13 cellular contexts compared by ENCODE assay signal in the genomic region with DNA sequence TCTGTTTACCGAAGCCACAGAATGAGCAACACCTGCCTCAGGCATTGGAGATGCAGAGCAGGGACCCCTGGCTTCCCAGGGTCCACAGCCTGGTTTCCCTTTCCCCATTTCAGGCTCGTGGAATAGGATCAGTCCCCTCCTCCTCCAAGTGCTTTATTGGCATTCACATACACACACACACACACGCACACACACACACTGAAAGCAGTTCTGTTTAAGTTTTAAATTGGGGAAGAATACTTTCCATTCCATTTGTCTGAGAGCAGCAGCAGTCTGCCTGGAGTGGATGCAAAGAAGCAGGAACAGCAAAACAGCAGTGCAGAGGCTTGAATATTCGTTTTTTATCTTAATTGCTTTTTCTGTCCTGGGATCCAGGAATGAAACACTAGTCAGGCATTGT. TPM values are rescaled to one million over a fixed set of nuclear protein-coding genes. Genes with fewer than 3 reads are reported as not detected.
A peak's percentile ranks its signal among the peaks of the same experiment; 100 is the strongest.
DNase-seq lines count a peak whose midpoint lies in the region; FAIRE-seq and TF ChIP-seq lines count a peak whose summit lies in the region.
"Had no signal": no experiment of that assay in that cellular context is flagged by ENCODE, and none has a peak within 500 bp of the region (broad histone marks: within the 10 kb centered on the region; RNA-seq: fewer than 3 reads in every experiment).

No MANE protein-coding gene starts in this region.

- H3K9me3 Mint-ChIP-seq in activated T-cell treated with anti-CD3 and anti-CD28 coated beads, Interleukin-2, amount 50 U/mL, for 24 hours, result no peaks in the 10 kb centered on the region
- H3K9me3 Mint-ChIP-seq: activated T-helper 1 cell treated with anti-CD3 and anti-CD28 coated beads, Interleukin-12 subunit alpha, Interleukin-12 subunit beta, Interleukin-2, Interleukin-4 antibody, amounts not matched to agents 30 ng/mL and 10 ng/mL and 1 ng/mL, durations not matched to agents 14 hours and 24 hours and 36 hours had no signal

- H3K9me3 ChIP-seq in ascending aorta (no peaks in the 10 kb centered on the region), tibial nerve (no peaks in the 10 kb centered on the region), small intestine (ENCODE audit: control insufficient read depth, low read depth) (no peaks in the 10 kb centered on the region)

- H3K4me1 ChIP-seq in ascending aorta (peaks cover 9 to 31% of the 10 kb centered on the region in 2 donors), tibial nerve (peaks cover 0 to 63% (median 16%) of the 10 kb centered on the region in 4 donors), small intestine (ENCODE audit: control insufficient read depth in 2 of 2, insufficient read depth in 1 of 2, low read depth in 1 of 2, low read length in 1 of 2) (peaks cover 0 to 8% of the 10 kb centered on the region in 2 donors)

- H3K27ac ChIP-seq in ascending aorta (peak overlapping the region; percentile 53 to 64), tibial nerve (peak overlapping the region in 3 of 4 donors; percentile 42 to 54 (median 43)), small intestine (ENCODE audit: low read depth in 1 of 2, low read length in 1 of 2) (peak overlapping the region in 1 of 2 donors; percentile 6)

- no peaks in the 10 kb centered on the region for H3K27me3 Mint-ChIP-seq in activated T-cell treated with anti-CD3 and anti-CD28 coated beads, Interleukin-2, amount 50 U/mL, for 24 hours

- peak overlapping the region; percentile 85 for H3K27ac Mint-ChIP-seq in activated T-cell treated with anti-CD3 and anti-CD28 coated beads, Interleukin-2, amount 50 U/mL, for 24 hours
- H3K27ac Mint-ChIP-seq: activated T-helper 1 cell treated with anti-CD3 and anti-CD28 coated beads, Interleukin-12 subunit alpha, Interleukin-12 subunit beta, Interleukin-2, Interleukin-4 antibody, amounts not matched to agents 30 ng/mL and 10 ng/mL and 1 ng/mL, durations not matched to agents 14 hours and 24 hours and 36 hours had no signal

- intact Hi-C loops in ascending aorta (cut with DNase I), result no loop called here

- peaks cover 10 to 22% of the 10 kb centered on the region in 2 donors for H3K36me3 ChIP-seq in ascending aorta
- H3K36me3 ChIP-seq in tibial nerve, result peaks cover 0 to 76% (median 0%) of the 10 kb centered on the region in 3 donors
- H3K36me3 ChIP-seq in small intestine (ENCODE audit: control insufficient read depth in 2 of 2, insufficient read depth in 2 of 2, low read length in 2 of 2), result no peaks in the 10 kb centered on the region

- no peak for TF ChIP-seq POLR2A in tibial nerve (IDR thresholded peaks at IDR 0.05)

- no peak overlapping the region for H3K4me3 ChIP-seq in ascending aorta
- no peak overlapping the region for H3K4me3 ChIP-seq in tibial nerve
- no peak overlapping the region for H3K4me3 ChIP-seq in small intestine (ENCODE audit: low read depth in 1 of 2, low read length in 2 of 2)

- no peak for DNase-seq in activated T-cell treated with anti-CD3 and anti-CD28 coated beads, Interleukin-2, amount 50 U/mL, for 24 hours
- no peak for DNase-seq in activated T-cell treated with anti-CD3 and anti-CD28 coated beads for 4 hours
- DNase-seq in ascending aorta (ENCODE audit: low spot score in 2 of 2), result peak in 1 of 2 donors; percentile 75
- peak; percentile 82 for DNase-seq in islet precursor cell
- DNase-seq in tibial nerve (ENCODE audit: low spot score in 2 of 2), result no peak
- DNase-seq in stimulated activated naive CD4-positive, alpha-beta T cell (lab: John Stamatoyannopoulos, UW), result no peak
- DNase-seq in NCI-H2029 (lab: John Stamatoyannopoulos, UW), result no peak
- no peak for DNase-seq in small intestine
- DNase-seq: AML-193, NCI-H1436 treated with DMSO at 0.1 percent for 48 hours had no signal

- no peak for FAIRE-seq in small intestine (lab: Jason Lieb, UNC)

- TF ChIP-seq CTCF in ascending aorta (IDR thresholded peaks at IDR 0.05), result no peak
- TF ChIP-seq CTCF in tibial nerve (IDR thresholded peaks at IDR 0.05), result no peak

- 16 to 24% methylated on average over 4 of the region's 4 CpGs for WGBS in tibial nerve, 2 donors
- 48 to 58% (median 51%) methylated on average over 4 of the region's 4 CpGs for WGBS in small intestine, 3 donors

- H3K4me1 Mint-ChIP-seq in activated T-cell treated with anti-CD3 and anti-CD28 coated beads, Interleukin-2, amount 50 U/mL, for 24 hours (ENCODE audit: low read depth), result peaks cover 91% of the 10 kb centered on the region

- peaks cover 45% of the 10 kb centered on the region for H3K36me3 Mint-ChIP-seq in activated T-cell treated with anti-CD3 and anti-CD28 coated beads, Interleukin-2, amount 50 U/mL, for 24 hours (ENCODE audit: low read depth)

- H3K27me3 ChIP-seq in ascending aorta (no peaks in the 10 kb centered on the region), tibial nerve (no peaks in the 10 kb centered on the region), small intestine (ENCODE audit: control insufficient read depth in 2 of 2, insufficient read depth in 2 of 2, low read length in 2 of 2) (no peaks in the 10 kb centered on the region)

- TF ChIP-seq EP300 in tibial nerve (IDR thresholded peaks at IDR 0.05), result no peak

- H3K4me3 Mint-ChIP-seq in activated T-cell treated with anti-CD3 and anti-CD28 coated beads, Interleukin-2, amount 50 U/mL, for 24 hours, result no peak overlapping the region

RNA-seq across cellular contexts. Expression of gene CYB561D1, which starts 7.0 kb away (rescaled TPM):
- total RNA-seq in ascending aorta (26.8 TPM), tibial nerve (1 to 10 TPM; 4.4 to 8.4 (median 5.6) TPM)
- polyA plus RNA-seq in small intestine, result 1 to 10 TPM; 5.1 to 8.6 (median 6.5) TPM

RNA-seq across cellular contexts. Expression of gene AMIGO1, which starts 8.6 kb away (rescaled TPM):
- total RNA-seq in ascending aorta, result 4.7 TPM
- 10 to 100 TPM in 1 of 4 donors, 1 to 10 TPM in 3; 8.1 to 10.3 (median 8.4) TPM for total RNA-seq in tibial nerve
- 1 to 10 TPM; 1.6 to 2.9 (median 2.8) TPM for polyA plus RNA-seq in small intestine

RNA-seq across cellular contexts. Expression of gene ATXN7L2, which starts 17.2 kb away (rescaled TPM):
- total RNA-seq in ascending aorta (5.9 TPM), tibial nerve (1 to 10 TPM; 6.5 to 6.8 (median 6.5) TPM)
- 1 to 10 TPM; 4.8 to 8.9 (median 7.0) TPM for polyA plus RNA-seq in small intestine

RNA-seq across cellular contexts. Expression of gene SYPL2, which starts 34.5 kb away (rescaled TPM):
- total RNA-seq in ascending aorta, result 8.1 TPM
- total RNA-seq in tibial nerve, result 1 to 10 TPM; 1.5 to 3.5 (median 2.4) TPM
- under 1 TPM in 1 of 3 donors, not detected in 2; 0.67 TPM for polyA plus RNA-seq in small intestine
- total RNA-seq: activated T-helper 1 cell treated with anti-CD3 and anti-CD28 coated beads, Interleukin-12 subunit alpha, Interleukin-12 subunit beta, Interleukin-2, Interleukin-4 antibody, amounts not matched to agents 30 ng/mL and 10 ng/mL and 1 ng/mL, durations not matched to agents 14 hours and 24 hours and 36 hours; OCI-LY7; pulmonary artery endothelial cell had no signal

RNA-seq across cellular contexts. Expression of gene GPR61, which starts 38.8 kb away (rescaled TPM):
- total RNA-seq in ascending aorta (not detected), tibial nerve (under 1 TPM in 2 of 4 donors, not detected in 2; 0.59 to 0.60 TPM)
- polyA plus RNA-seq in small intestine, result under 1 TPM in 1 of 3 donors, not detected in 2; 0.09 TPM
- total RNA-seq: activated T-helper 1 cell treated with anti-CD3 and anti-CD28 coated beads, Interleukin-12 subunit alpha, Interleukin-12 subunit beta, Interleukin-2, Interleukin-4 antibody, amounts not matched to agents 30 ng/mL and 10 ng/mL and 1 ng/mL, durations not matched to agents 14 hours and 24 hours and 36 hours; OCI-LY7 had no signal
